1 cellular context compared by ENCODE assay signal in genomic region chr12:58920102-58920955, GRCh38.
TF ChIP-seq lines count a peak whose summit lies in the region.

Gene LRIG3, minus strand, starts transcription at chr12:58920504. Its CDS starts 269 bp downstream, at chr12:58920235.

TF ChIP-seq in HepG2, 621 proteins besides CTCF, POLR2A, EP300 and RAD21 (continued from another document and continues in another):
- no peak for TF ChIP-seq NR2F2 (IDR thresholded peaks at IDR 0.05; ENCODE audit: borderline replicate concordance, low read depth)
- TF ChIP-seq ZNF749 (CRISPR knock-in tag; IDR thresholded peaks at IDR 0.05; ENCODE audit: borderline replicate concordance) = 0 out of 2 replicates have a peak, but pooled peaks have one; percentile 47
- no peak for TF ChIP-seq ZNF746 (CRISPR knock-in tag; IDR thresholded peaks at IDR 0.05)
- TF ChIP-seq POGZ (CRISPR knock-in tag; IDR thresholded peaks at IDR 0.05) = peak; percentile 73
- TF ChIP-seq FOXC1 (CRISPR knock-in tag; IDR thresholded peaks at IDR 0.05; ENCODE audit: borderline replicate concordance) = peak; percentile 75
- TF ChIP-seq NR1H2 (CRISPR knock-in tag; IDR thresholded peaks at IDR 0.05; ENCODE audit: borderline replicate concordance, low read depth) = peak; percentile 41; the same call in 1 of the 2 replicates
- TF ChIP-seq ZNF44 (CRISPR knock-in tag; IDR thresholded peaks at IDR 0.05) = no peak
- no peak for TF ChIP-seq MLLT10 (CRISPR knock-in tag; IDR thresholded peaks at IDR 0.05)
- 0 out of 2 replicates have a peak, but pooled peaks have one; percentile 28 for TF ChIP-seq DDIT3 (CRISPR knock-in tag; IDR thresholded peaks at IDR 0.05)
- 0 out of 2 replicates have a peak, but pooled peaks have one; percentile 8 for TF ChIP-seq PPARG (CRISPR knock-in tag; conservative IDR thresholded peaks at IDR 0.05)
- TF ChIP-seq ZNF256 (CRISPR knock-in tag; conservative IDR thresholded peaks at IDR 0.05) = 0 out of 2 replicates have a peak, but pooled peaks have one; percentile 18
- TF ChIP-seq ZNF572 (CRISPR knock-in tag; IDR thresholded peaks at IDR 0.05) = peak; percentile 72; the same call in 1 of the 2 replicates
- TF ChIP-seq SOX6 (IDR thresholded peaks at IDR 0.05) = no peak
- peak; percentile 55 for TF ChIP-seq SOX6 (CRISPR knock-in tag; IDR thresholded peaks at IDR 0.05)
- TF ChIP-seq SMC3 (IDR thresholded peaks at IDR 0.05; ENCODE audit: low read length) = no peak
- TF ChIP-seq ZBTB25 (CRISPR knock-in tag; IDR thresholded peaks at IDR 0.05) = 0 out of 2 replicates have a peak, but pooled peaks have one; percentile 16
- TF ChIP-seq ZNF83 (CRISPR knock-in tag; IDR thresholded peaks at IDR 0.05; ENCODE audit: borderline replicate concordance) = peak; percentile 29; the same call in 1 of the 2 replicates
- 0 out of 2 replicates have a peak, but pooled peaks have one; percentile 46 for TF ChIP-seq RXRB (CRISPR knock-in tag; IDR thresholded peaks at IDR 0.05; ENCODE audit: borderline replicate concordance)
- peak; percentile 25 for TF ChIP-seq AGO2 (optimal IDR thresholded peaks at IDR 0.05; ENCODE audit: low read depth, low read length)
- TF ChIP-seq XRCC5 (optimal IDR thresholded peaks at IDR 0.05; ENCODE audit: low read length) = peak; percentile 34
- TF ChIP-seq ZNF792 (CRISPR knock-in tag; IDR thresholded peaks at IDR 0.05) = peak; percentile 65; the same call in 1 of the 2 replicates
- 0 out of 2 replicates have a peak, but pooled peaks have one; percentile 57 for TF ChIP-seq ZNF276 (CRISPR knock-in tag; IDR thresholded peaks at IDR 0.05; ENCODE audit: low read depth)
- TF ChIP-seq ZNF280D (CRISPR knock-in tag; IDR thresholded peaks at IDR 0.05) = 0 out of 2 replicates have a peak, but pooled peaks have one; percentile 64
- TF ChIP-seq PATZ1 (CRISPR knock-in tag; IDR thresholded peaks at IDR 0.05) = peak; percentile 36
- TF ChIP-seq ZNF564 (CRISPR knock-in tag; IDR thresholded peaks at IDR 0.05) = no peak
- no peak for TF ChIP-seq MATR3 (CRISPR knock-in tag; IDR thresholded peaks at IDR 0.05)
- no peak for TF ChIP-seq CHD2 (IDR thresholded peaks at IDR 0.05; ENCODE audit: low read depth, low read length)
- TF ChIP-seq CSRNP1 (CRISPR knock-in tag; IDR thresholded peaks at IDR 0.05) = peak; percentile 89
- peak; percentile 74 for TF ChIP-seq GABPB1 (CRISPR knock-in tag; IDR thresholded peaks at IDR 0.05)
- no peak for TF ChIP-seq ZBTB46 (CRISPR knock-in tag; IDR thresholded peaks at IDR 0.05; ENCODE audit: borderline replicate concordance)
- peak; percentile 58; the same call in 1 of the 2 replicates for TF ChIP-seq ZMAT3 (CRISPR knock-in tag; conservative IDR thresholded peaks at IDR 0.05)
- TF ChIP-seq DMAP1 (CRISPR knock-in tag; IDR thresholded peaks at IDR 0.05) = peak; percentile 77; the same call in 1 of the 2 replicates
- TF ChIP-seq TEAD3 (CRISPR knock-in tag; optimal IDR thresholded peaks at IDR 0.05; ENCODE audit: borderline replicate concordance) = peak; percentile 42
- peak; percentile 91 for TF ChIP-seq TFDP2 (CRISPR knock-in tag; IDR thresholded peaks at IDR 0.05)
- TF ChIP-seq HIVEP1 (CRISPR knock-in tag; IDR thresholded peaks at IDR 0.05) = peak; percentile 76
- 0 out of 2 replicates have a peak, but pooled peaks have one; percentile 10 for TF ChIP-seq PAXIP1 (CRISPR knock-in tag; conservative IDR thresholded peaks at IDR 0.05)
- TF ChIP-seq ADNP (CRISPR knock-in tag; IDR thresholded peaks at IDR 0.05) = no peak
- peak; percentile 45; the same call in 1 of the 2 replicates for TF ChIP-seq ZNF770 (CRISPR knock-in tag; IDR thresholded peaks at IDR 0.05)
- no peak for TF ChIP-seq ZNF143 (CRISPR knock-in tag; IDR thresholded peaks at IDR 0.05)
- peak; percentile 85 for TF ChIP-seq ZNF781 (CRISPR knock-in tag; IDR thresholded peaks at IDR 0.05; ENCODE audit: borderline replicate concordance, not compliant biosample characterization)
- TF ChIP-seq SNAPC2 (CRISPR knock-in tag; IDR thresholded peaks at IDR 0.05) = peak; percentile 60; the same call in 1 of the 2 replicates
- TF ChIP-seq ZNF709 (CRISPR knock-in tag; IDR thresholded peaks at IDR 0.05) = peak; percentile 70; the same call in 1 of the 2 replicates
- no peak for TF ChIP-seq SRSF4 (IDR thresholded peaks at IDR 0.05; ENCODE audit: low read depth, low read length, poor library complexity, severe bottlenecking)
- TF ChIP-seq PAWR (CRISPR knock-in tag; IDR thresholded peaks at IDR 0.05; ENCODE audit: borderline replicate concordance) = no peak
